Comparison of ENCODE assay signal across 15 cellular contexts in genomic region chr14:29953501-29953900, GRCh38. TPM values are rescaled to one million over a fixed set of nuclear protein-coding genes. Genes with fewer than 3 reads are reported as not detected.
DNase-seq lines count a peak whose midpoint lies in the region; ATAC-seq and TF ChIP-seq lines count a peak whose summit lies in the region.
"Had no signal": no experiment of that assay in that cellular context is flagged by ENCODE, and none has a peak within 500 bp of the region (broad histone marks: within the 10 kb centered on the region; RNA-seq: fewer than 3 reads in every experiment).

No MANE protein-coding gene starts in this region.

- H3K9me3 ChIP-seq in OCI-LY3 (ENCODE audit: insufficient read depth, low read length), result no peaks in the 10 kb centered on the region
- H3K9me3 ChIP-seq: BLaER1 had no signal

- H3K4me2 ChIP-seq in GM23338 (no peak overlapping the region), OCI-LY3 (ENCODE audit: low read length) (peak overlapping the region; percentile 51)
- H3K4me2 ChIP-seq: BLaER1, PC-9 had no signal

- H3K4me1 ChIP-seq in GM23338 (ENCODE audit: insufficient read depth), result no peaks in the 10 kb centered on the region
- peaks cover 21% of the 10 kb centered on the region for H3K4me1 ChIP-seq in OCI-LY3 (ENCODE audit: low read length)
- H3K4me1 ChIP-seq: BLaER1 had no signal

- no peak overlapping the region for H3K27ac Mint-ChIP-seq in GM23338
- H3K27ac Mint-ChIP-seq in activated T-helper 17 cell treated with anti-CD3 and anti-CD28 coated beads, Interleukin-2, amount 50 U/mL, for 72 hours, result no peak overlapping the region
- H3K27ac Mint-ChIP-seq: CD8-positive, alpha-beta T cell; HFFc6 had no signal

- no peaks in the 10 kb centered on the region for H3K4me1 Mint-ChIP-seq in GM23338
- no peaks in the 10 kb centered on the region for H3K4me1 Mint-ChIP-seq in activated T-helper 17 cell treated with anti-CD3 and anti-CD28 coated beads, Interleukin-2, amount 50 U/mL, for 72 hours

- H3K79me2 ChIP-seq in GM23338 (replicated peaks; ENCODE audit: insufficient read depth) (no peaks in the 10 kb centered on the region), OCI-LY3 (ENCODE audit: low read length) (no peaks in the 10 kb centered on the region)

- no peaks in the 10 kb centered on the region for H3F3A ChIP-seq in GM23338 (replicated peaks; ENCODE audit: low read depth)

- ATAC-seq in GM23338, result no peak
- ATAC-seq in activated T-helper 17 cell treated with anti-CD3 and anti-CD28 coated beads, Interleukin-2, amount 50 U/mL, for 72 hours (replicated peaks), result no peak
- ATAC-seq in HG03460 (IDR thresholded peaks at IDR 0.05; ENCODE audit: unreplicated experiment), result no peak
- ATAC-seq: CD8-positive, alpha-beta T cell had no signal

- TF ChIP-seq CTCF in GM23338 (conservative IDR thresholded peaks at IDR 0.05; ENCODE audit: low read depth in 2 of 2), result no peak
- TF ChIP-seq CTCF in OCI-LY3 (IDR thresholded peaks at IDR 0.05; ENCODE audit: low read depth, low read length), result no peak

- H3K36me3 ChIP-seq in GM23338 (ENCODE audit: insufficient read depth) (no peaks in the 10 kb centered on the region), OCI-LY3 (replicated peaks; ENCODE audit: low read depth, low read length) (no peaks in the 10 kb centered on the region)
- H3K36me3 ChIP-seq: BLaER1 had no signal

- no peaks in the 10 kb centered on the region for H3K27me3 Mint-ChIP-seq in GM23338 (ENCODE audit: insufficient read depth, low read depth, poor library complexity)
- no peaks in the 10 kb centered on the region for H3K27me3 Mint-ChIP-seq in activated T-helper 17 cell treated with anti-CD3 and anti-CD28 coated beads, Interleukin-2, amount 50 U/mL, for 72 hours

- no peaks in the 10 kb centered on the region for H4K20me1 ChIP-seq in GM23338 (replicated peaks; ENCODE audit: insufficient read depth)
- no peaks in the 10 kb centered on the region for H4K20me1 ChIP-seq in OCI-LY3 (ENCODE audit: insufficient read depth, low read length)
- H4K20me1 ChIP-seq: BLaER1 had no signal

- H3K27me3 ChIP-seq in GM23338 (ENCODE audit: insufficient read depth) (no peaks in the 10 kb centered on the region), OCI-LY3 (ENCODE audit: low read depth, low read length) (no peaks in the 10 kb centered on the region)
- H3K27me3 ChIP-seq: BLaER1 had no signal

- no peak overlapping the region for H3K9ac ChIP-seq in OCI-LY3 (ENCODE audit: low read length)
- H3K9ac ChIP-seq: BLaER1 had no signal

- H3K27ac ChIP-seq in GM23338 (ENCODE audit: low read depth) (no peak overlapping the region), OCI-LY3 (ENCODE audit: low read length) (no peak overlapping the region)
- H3K27ac ChIP-seq: BLaER1, PC-9 had no signal

- H3K36me3 Mint-ChIP-seq in GM23338 (ENCODE audit: low read depth), result no peaks in the 10 kb centered on the region
- H3K36me3 Mint-ChIP-seq in activated T-helper 17 cell treated with anti-CD3 and anti-CD28 coated beads, Interleukin-2, amount 50 U/mL, for 72 hours (ENCODE audit: low read depth), result no peaks in the 10 kb centered on the region
- H3K36me3 Mint-ChIP-seq: CD8-positive, alpha-beta T cell had no signal

- H2AFZ ChIP-seq in GM23338, result 0 out of 2 replicates have a peak overlapping the region, but pooled peaks have one; percentile 1
- peak overlapping the region; percentile 37; the same call in 1 of the 2 replicates for H2AFZ ChIP-seq in OCI-LY3 (ENCODE audit: low read depth, low read length)
- H2AFZ ChIP-seq: PC-9 had no signal

- no peak for DNase-seq in GM23338 (ENCODE audit: low spot score)
- DNase-seq in fibroblast of gingiva (ENCODE audit: low read depth), result peak; percentile 36
- peak; percentile 20 for DNase-seq in superior temporal gyrus (ENCODE audit: extremely low spot score)
- no peak for DNase-seq in NCI-H2171 treated with DMSO at 0.1 percent for 48 hours (lab: John Stamatoyannopoulos, UW)
- DNase-seq: CD8-positive, alpha-beta T cell; DMS79; HFFc6; MV-4-11; NCI-H187 treated with DMSO at 0.1 percent for 48 hours; NCI-H446; PC-9 had no signal

- no peak overlapping the region for H3K4me3 Mint-ChIP-seq in GM23338
- no peak overlapping the region for H3K4me3 Mint-ChIP-seq in activated T-helper 17 cell treated with anti-CD3 and anti-CD28 coated beads, Interleukin-2, amount 50 U/mL, for 72 hours
- H3K4me3 Mint-ChIP-seq: CD8-positive, alpha-beta T cell; HFFc6 had no signal

- H3K9me3 Mint-ChIP-seq in GM23338, result peaks cover 3% of the 10 kb centered on the region; the same call in 2 of the 3 replicates
- H3K9me3 Mint-ChIP-seq in activated T-helper 17 cell treated with anti-CD3 and anti-CD28 coated beads, Interleukin-2, amount 50 U/mL, for 72 hours, result peaks cover 12% of the 10 kb centered on the region

- no peak overlapping the region for H3K4me3 ChIP-seq in GM23338
- H3K4me3 ChIP-seq in OCI-LY3 (ENCODE audit: low read length), result peak overlapping the region; percentile 34
- H3K4me3 ChIP-seq: BLaER1, PC-9 had no signal

- no peaks in the 10 kb centered on the region; the same call in 1 of the 2 replicates for H3K9me2 ChIP-seq in GM23338 (ENCODE audit: insufficient read depth)

TF ChIP-seq in GM23338, 12 proteins besides CTCF, POLR2A, EP300 and RAD21 (continues in another document):
- TF ChIP-seq ZNF114 (CRISPR knock-in tag; IDR thresholded peaks at IDR 0.05), result no peak
- no peak for TF ChIP-seq REST (IDR thresholded peaks at IDR 0.05; ENCODE audit: unreplicated experiment)

RNA-seq across cellular contexts. Expression of gene PRKD1, which starts 25.9 kb away (rescaled TPM):
- 6.0 and 9.7 TPM in 2 replicates for total RNA-seq in GM23338 (2014; rRNA removed; shearing (Covaris generic))
- polyA plus RNA-seq in GM23338 (2016; fragmentation: Nextera tagmentation; extraction: Ambion mirVana), result 1.5 and 3.1 TPM in 2 replicates
- total RNA-seq in activated T-helper 17 cell treated with anti-CD3 and anti-CD28 coated beads, Interleukin-2, amount 50 U/mL, for 72 hours, result not detected
- total RNA-seq: CD8-positive, alpha-beta T cell had no signal

Comparison
In these comparisons a context has a peak if more than half of its experiments do, and no peak if none do; other contexts are left out.
1. DNase-seq: peak in fibroblast of gingiva (single experiment) and superior temporal gyrus (single experiment); none in GM23338 (single experiment) and NCI-H2171 treated with DMSO at 0.1 percent for 48 hours (single experiment).